1 cellular context compared by ENCODE assay signal in the genomic region with DNA sequence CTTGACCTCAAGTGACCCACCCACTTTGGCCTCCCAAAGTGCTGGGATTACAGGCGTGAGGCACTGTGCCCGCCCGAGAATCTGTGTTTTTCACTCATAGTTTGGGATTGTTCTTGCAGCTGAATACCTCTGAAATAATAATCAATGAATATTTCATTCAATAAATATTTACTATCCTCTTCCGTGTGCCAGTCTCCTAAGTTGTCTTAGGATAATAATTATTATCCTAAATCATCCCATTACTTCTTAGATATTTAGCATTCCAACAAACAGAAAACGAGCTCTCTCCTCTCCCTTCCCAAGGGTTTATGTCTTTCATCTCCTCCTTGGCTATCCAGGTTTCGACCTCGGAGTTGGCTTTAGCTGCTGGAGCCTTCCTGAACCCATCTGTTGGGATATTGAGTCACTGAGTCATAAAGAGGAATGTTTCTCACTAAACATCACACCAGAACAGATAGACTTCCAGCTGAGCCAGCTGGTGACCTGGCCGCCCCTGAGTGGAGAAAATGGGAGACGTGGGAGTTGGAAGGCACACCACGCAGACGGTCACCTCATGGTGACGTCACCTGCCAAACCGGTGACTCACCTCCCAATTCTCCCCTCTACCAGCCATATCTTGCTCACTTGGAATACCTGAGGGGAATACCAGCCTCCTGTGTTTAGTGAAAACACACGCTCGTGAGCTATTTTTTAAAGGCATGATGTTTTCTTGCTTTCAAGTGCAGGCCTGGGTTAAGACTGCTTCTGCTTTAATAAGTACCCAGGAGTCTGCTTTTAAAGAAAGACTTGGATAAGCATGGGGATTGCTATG.
TF ChIP-seq lines count a peak whose summit lies in the region.

No MANE protein-coding gene starts in this region.

TF ChIP-seq in K562, 482 proteins besides CTCF, POLR2A, EP300 and RAD21 (continued from another document):
- TF ChIP-seq, protein P1, sequence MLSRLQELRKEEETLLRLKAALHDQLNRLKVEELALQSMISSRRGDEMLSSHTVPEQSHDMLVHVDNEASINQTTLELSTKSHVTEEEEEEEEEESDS (CRISPR knock-in tag; IDR thresholded peaks at IDR 0.05) = no peak
- TF ChIP-seq NR2C2 (CRISPR knock-in tag; IDR thresholded peaks at IDR 0.05) (no peak), NR2C2 (tag; IDR thresholded peaks at IDR 0.05) (peak; percentile 67), BRD9 (IDR thresholded peaks at IDR 0.05; ENCODE audit: low read depth, partially characterized antibody) (no peak), ZNF408 (CRISPR knock-in tag; IDR thresholded peaks at IDR 0.05; ENCODE audit: low read depth) (no peak), FOXJ2 (tag; IDR thresholded peaks at IDR 0.05) (0 out of 2 replicates have a peak, but pooled peaks have one; percentile 69), TCF3 (CRISPR knock-in tag; IDR thresholded peaks at IDR 0.05) (peak; percentile 79), NFYB (IDR thresholded peaks at IDR 0.05; ENCODE audit: extremely low read depth, insufficient read length) (peak; percentile 7), RBM14 (IDR thresholded peaks at IDR 0.05; ENCODE audit: borderline replicate concordance, insufficient read depth, low read depth, low read length) (no peak), FOXA3 (CRISPR knock-in tag; conservative IDR thresholded peaks at IDR 0.05 in 1 of 2, IDR thresholded peaks at IDR 0.05 in 1 of 2) (0 out of 4 replicates have a peak, but pooled peaks of 1 of the 2 experiments have one; percentile 41), RB1 (IDR thresholded peaks at IDR 0.05; ENCODE audit: low read depth) (no peak), ZNF668 (CRISPR knock-in tag; IDR thresholded peaks at IDR 0.05) (no peak), NELFE (IDR thresholded peaks at IDR 0.05; ENCODE audit: insufficient read depth, insufficient read length) (no peak), TRIM24 (IDR thresholded peaks at IDR 0.05) (peak; percentile 75 to 80), ZNF12 (CRISPR knock-in tag; IDR thresholded peaks at IDR 0.05) (no peak), CBX5 (IDR thresholded peaks at IDR 0.05; ENCODE audit: borderline replicate concordance, low read depth) (no peak), KDM4B (IDR thresholded peaks at IDR 0.05; ENCODE audit: borderline replicate concordance in 2 of 2, low read depth in 1 of 2) (no peak), HNRNPK (IDR thresholded peaks at IDR 0.05; ENCODE audit: low read depth, low read length, poor library complexity, severe bottlenecking) (no peak), HLTF (IDR thresholded peaks at IDR 0.05) (peak; percentile 15; the same call in 1 of the 2 replicates), SMC3 (conservative IDR thresholded peaks at IDR 0.05; ENCODE audit: insufficient read depth, low read depth, low read length) (no peak), ZKSCAN1 (IDR thresholded peaks at IDR 0.05; ENCODE audit: low read depth, low read length) (no peak), ZNF77 (CRISPR knock-in tag; IDR thresholded peaks at IDR 0.05) (no peak), DPF2 (IDR thresholded peaks at IDR 0.05) (peak; percentile 95), DIDO1 (tag; IDR thresholded peaks at IDR 0.05; ENCODE audit: low read depth) (peak; percentile 31; the same call in 1 of the 2 replicates), FOXP1 (CRISPR knock-in tag; IDR thresholded peaks at IDR 0.05) (peak; percentile 34; the same call in 1 of the 2 replicates), ILK (tag; IDR thresholded peaks at IDR 0.05; ENCODE audit: borderline replicate concordance, low read depth) (no peak), ARID1B (IDR thresholded peaks at IDR 0.05) (peak; percentile 93)
- TF ChIP-seq, protein P2, sequence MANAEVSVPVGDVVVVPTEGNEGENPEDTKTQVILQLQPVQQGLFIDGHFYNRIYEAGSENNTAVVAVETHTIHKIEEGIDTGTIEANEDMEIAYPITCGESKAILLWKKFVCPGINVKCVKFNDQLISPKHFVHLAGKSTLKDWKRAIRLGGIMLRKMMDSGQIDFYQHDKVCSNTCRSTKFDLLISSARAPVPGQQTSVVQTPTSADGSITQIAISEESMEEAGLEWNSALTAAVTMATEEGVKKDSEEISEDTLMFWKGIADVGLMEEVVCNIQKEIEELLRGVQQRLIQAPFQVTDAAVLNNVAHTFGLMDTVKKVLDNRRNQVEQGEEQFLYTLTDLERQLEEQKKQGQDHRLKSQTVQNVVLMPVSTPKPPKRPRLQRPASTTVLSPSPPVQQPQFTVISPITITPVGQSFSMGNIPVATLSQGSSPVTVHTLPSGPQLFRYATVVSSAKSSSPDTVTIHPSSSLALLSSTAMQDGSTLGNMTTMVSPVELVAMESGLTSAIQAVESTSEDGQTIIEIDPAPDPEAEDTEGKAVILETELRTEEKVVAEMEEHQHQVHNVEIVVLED (CRISPR knock-in tag; IDR thresholded peaks at IDR 0.05) = 0 out of 2 replicates have a peak, but pooled peaks have one; percentile 33
- TF ChIP-seq, protein P3, sequence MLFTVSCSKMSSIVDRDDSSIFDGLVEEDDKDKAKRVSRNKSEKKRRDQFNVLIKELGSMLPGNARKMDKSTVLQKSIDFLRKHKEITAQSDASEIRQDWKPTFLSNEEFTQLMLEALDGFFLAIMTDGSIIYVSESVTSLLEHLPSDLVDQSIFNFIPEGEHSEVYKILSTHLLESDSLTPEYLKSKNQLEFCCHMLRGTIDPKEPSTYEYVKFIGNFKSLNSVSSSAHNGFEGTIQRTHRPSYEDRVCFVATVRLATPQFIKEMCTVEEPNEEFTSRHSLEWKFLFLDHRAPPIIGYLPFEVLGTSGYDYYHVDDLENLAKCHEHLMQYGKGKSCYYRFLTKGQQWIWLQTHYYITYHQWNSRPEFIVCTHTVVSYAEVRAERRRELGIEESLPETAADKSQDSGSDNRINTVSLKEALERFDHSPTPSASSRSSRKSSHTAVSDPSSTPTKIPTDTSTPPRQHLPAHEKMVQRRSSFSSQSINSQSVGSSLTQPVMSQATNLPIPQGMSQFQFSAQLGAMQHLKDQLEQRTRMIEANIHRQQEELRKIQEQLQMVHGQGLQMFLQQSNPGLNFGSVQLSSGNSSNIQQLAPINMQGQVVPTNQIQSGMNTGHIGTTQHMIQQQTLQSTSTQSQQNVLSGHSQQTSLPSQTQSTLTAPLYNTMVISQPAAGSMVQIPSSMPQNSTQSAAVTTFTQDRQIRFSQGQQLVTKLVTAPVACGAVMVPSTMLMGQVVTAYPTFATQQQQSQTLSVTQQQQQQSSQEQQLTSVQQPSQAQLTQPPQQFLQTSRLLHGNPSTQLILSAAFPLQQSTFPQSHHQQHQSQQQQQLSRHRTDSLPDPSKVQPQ (CRISPR knock-in tag; IDR thresholded peaks at IDR 0.05; ENCODE audit: borderline replicate concordance) = no peak
- TF ChIP-seq, protein P4, sequence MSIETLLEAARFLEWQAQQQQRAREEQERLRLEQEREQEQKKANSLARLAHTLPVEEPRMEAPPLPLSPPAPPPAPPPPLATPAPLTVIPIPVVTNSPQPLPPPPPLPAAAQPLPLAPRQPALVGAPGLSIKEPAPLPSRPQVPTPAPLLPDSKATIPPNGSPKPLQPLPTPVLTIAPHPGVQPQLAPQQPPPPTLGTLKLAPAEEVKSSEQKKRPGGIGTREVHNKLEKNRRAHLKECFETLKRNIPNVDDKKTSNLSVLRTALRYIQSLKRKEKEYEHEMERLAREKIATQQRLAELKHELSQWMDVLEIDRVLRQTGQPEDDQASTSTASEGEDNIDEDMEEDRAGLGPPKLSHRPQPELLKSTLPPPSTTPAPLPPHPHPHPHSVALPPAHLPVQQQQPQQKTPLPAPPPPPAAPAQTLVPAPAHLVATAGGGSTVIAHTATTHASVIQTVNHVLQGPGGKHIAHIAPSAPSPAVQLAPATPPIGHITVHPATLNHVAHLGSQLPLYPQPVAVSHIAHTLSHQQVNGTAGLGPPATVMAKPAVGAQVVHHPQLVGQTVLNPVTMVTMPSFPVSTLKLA (conservative IDR thresholded peaks at IDR 0.05) = no peak
- TF ChIP-seq, protein P5, sequence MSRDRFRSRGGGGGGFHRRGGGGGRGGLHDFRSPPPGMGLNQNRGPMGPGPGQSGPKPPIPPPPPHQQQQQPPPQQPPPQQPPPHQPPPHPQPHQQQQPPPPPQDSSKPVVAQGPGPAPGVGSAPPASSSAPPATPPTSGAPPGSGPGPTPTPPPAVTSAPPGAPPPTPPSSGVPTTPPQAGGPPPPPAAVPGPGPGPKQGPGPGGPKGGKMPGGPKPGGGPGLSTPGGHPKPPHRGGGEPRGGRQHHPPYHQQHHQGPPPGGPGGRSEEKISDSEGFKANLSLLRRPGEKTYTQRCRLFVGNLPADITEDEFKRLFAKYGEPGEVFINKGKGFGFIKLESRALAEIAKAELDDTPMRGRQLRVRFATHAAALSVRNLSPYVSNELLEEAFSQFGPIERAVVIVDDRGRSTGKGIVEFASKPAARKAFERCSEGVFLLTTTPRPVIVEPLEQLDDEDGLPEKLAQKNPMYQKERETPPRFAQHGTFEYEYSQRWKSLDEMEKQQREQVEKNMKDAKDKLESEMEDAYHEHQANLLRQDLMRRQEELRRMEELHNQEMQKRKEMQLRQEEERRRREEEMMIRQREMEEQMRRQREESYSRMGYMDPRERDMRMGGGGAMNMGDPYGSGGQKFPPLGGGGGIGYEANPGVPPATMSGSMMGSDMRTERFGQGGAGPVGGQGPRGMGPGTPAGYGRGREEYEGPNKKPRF (IDR thresholded peaks at IDR 0.05; ENCODE audit: low read depth, low read length) = no peak
